Comparison of ENCODE assay signal across 1 cellular context in genomic region chr19:18031384-18031783, GRCh38.
TF ChIP-seq lines count a peak whose summit lies in the region.

No MANE protein-coding gene starts in this region.

TF ChIP-seq in K562, 482 proteins besides CTCF, POLR2A, EP300 and RAD21:
- TF ChIP-seq SPI1 (IDR thresholded peaks at IDR 0.05; ENCODE audit: borderline replicate concordance, low read depth, low read length), result 0 out of 2 replicates have a peak, but pooled peaks have one; percentile 5
TF ChIP-seq in K562: peak in this region for 1; not testable (repeated sequence) for 481.
